In the genomic region with DNA sequence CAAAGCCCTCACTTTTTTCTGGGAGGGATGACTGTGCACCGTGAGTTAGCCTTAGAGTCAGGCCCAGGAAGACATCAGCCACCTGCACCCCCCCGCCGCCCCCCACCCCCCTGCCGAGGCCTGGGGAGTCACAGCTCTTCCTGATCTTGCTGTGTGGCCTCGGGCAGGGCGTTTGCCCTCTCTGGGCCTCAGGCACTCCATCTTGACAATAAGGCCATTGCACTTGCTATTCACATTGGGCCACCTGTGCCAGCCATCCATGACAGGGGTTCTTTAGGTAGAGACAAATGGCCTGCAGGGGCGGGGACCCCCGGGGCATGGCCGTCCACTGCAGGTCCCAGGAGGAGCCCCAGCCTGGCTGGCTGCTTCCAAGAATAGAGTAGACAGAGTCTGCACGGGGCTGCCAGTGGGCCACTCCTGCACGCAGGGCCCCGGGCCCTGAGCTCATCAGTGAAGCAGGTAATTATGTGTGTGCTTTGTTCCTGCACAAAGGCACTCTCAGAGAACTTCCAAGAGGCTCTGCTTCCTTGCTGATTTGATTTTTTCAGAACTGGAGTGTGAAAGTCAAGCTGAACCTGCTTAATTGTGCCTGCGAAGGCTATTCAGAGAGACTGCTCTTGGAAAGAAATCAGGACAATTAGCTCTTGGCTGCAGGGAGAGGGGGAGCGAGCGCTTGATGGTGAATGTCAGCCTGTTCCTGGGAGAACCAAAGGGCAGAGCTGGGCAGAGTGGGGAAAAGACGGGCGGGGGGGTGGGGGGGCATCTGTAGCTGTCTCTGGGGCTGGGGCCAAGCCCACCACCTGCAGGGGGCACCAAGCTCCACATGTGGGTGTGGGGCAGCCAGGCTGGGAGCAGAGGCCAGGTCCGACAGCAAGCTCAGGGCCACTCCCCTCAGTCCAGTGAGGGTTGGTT, we compare ENCODE assay signal across 9 cellular contexts. TPM values are rescaled to one million over a fixed set of nuclear protein-coding genes. Genes with fewer than 3 reads are reported as not detected.
DNase-seq lines count a peak whose midpoint lies in the region; ATAC-seq and TF ChIP-seq lines count a peak whose summit lies in the region.
"Had no signal": no experiment of that assay in that cellular context is flagged by ENCODE, and none has a peak within 500 bp of the region (broad histone marks: within the 10 kb centered on the region; RNA-seq: fewer than 3 reads in every experiment).

No MANE protein-coding gene starts in this region.

- H3K9me2 ChIP-seq in HCT116 (ENCODE audit: insufficient read depth): no peaks in the 10 kb centered on the region

- RAD21 ChIA-PET in HCT116 (lab: Charles Lee; ENCODE audit: low non-redundant PET in 1 of 2, low total read pairs in 2 of 2, uncharacterized antibody in 2 of 2, unreplicated experiment in 2 of 2): interaction anchor here in 1 of 2 experiments (0.6 kb wide), 1 partner anchor 384 kb away, joined by 6 read pairs; no protein-coding TSS in a partner anchor

- peak; percentile 24; the same call in 1 of the 2 replicates for TF ChIP-seq RAD21 in HCT116 (IDR thresholded peaks at IDR 0.05; ENCODE audit: low read depth)

- H3K27ac ChIP-seq in HCT116 (ENCODE audit: low read depth, low read length) (no peak overlapping the region), SJCRH30 (no peak overlapping the region), esophagus squamous epithelium (no peak overlapping the region)
- H3K27ac ChIP-seq: psoas muscle had no signal

- H3K4me3 ChIP-seq in HCT116 (replicated peaks in 1 of 2; ENCODE audit: low read depth in 1 of 2, low read length in 2 of 2) (no peak overlapping the region), SJCRH30 (no peak overlapping the region), esophagus squamous epithelium (no peak overlapping the region)
- H3K4me3 ChIP-seq: psoas muscle had no signal

- no peaks in the 10 kb centered on the region for H3K79me2 ChIP-seq in HCT116 (ENCODE audit: insufficient read depth, low read length)

- H3K4me1 ChIP-seq in HCT116 (ENCODE audit: control insufficient read depth in 1 of 2, insufficient read depth in 2 of 2, low read length in 2 of 2): peaks cover 0 to 10% of the 10 kb centered on the region in 2 experiments; a peak in 2 of 4 replicates
- H3K4me1 ChIP-seq in SJCRH30: no peaks in the 10 kb centered on the region
- peaks cover 0 to 16% (median 0%) of the 10 kb centered on the region in 3 donors for H3K4me1 ChIP-seq in esophagus squamous epithelium
- H3K4me1 ChIP-seq: psoas muscle had no signal

- ATAC-seq in HCT116: no peak
- ATAC-seq in GM18867 (IDR thresholded peaks at IDR 0.05; ENCODE audit: unreplicated experiment): no peak

- H4K20me1 ChIP-seq in HCT116 (ENCODE audit: insufficient read depth): no peaks in the 10 kb centered on the region

- 68 to 75% methylated on average over 7 to 11 of the region's 18 CpGs for WGBS in esophagus squamous epithelium, 2 donors

- H3K27me3 ChIP-seq in HCT116 (ENCODE audit: insufficient read depth, low read length) (no peaks in the 10 kb centered on the region), SJCRH30 (no peaks in the 10 kb centered on the region), esophagus squamous epithelium (no peaks in the 10 kb centered on the region)

- POLR2A ChIA-PET in HCT116 (lab: Charles Lee): no interaction called here

- no peaks in the 10 kb centered on the region for H3K9me3 ChIP-seq in HCT116 (ENCODE audit: control insufficient read depth in 1 of 2, insufficient read depth in 1 of 2, low read depth in 1 of 2, low read length in 2 of 2)
- no peaks in the 10 kb centered on the region for H3K9me3 ChIP-seq in SJCRH30 (replicated peaks)
- no peaks in the 10 kb centered on the region for H3K9me3 ChIP-seq in esophagus squamous epithelium
- H3K9me3 ChIP-seq: psoas muscle had no signal

- no TSS peak for BruUV-seq in HCT116 (replicated peaks; lab: Mats Ljungman, UMichigan)

- intact Hi-C loops in HCT116 (cut with micrococcal nuclease) (no loop called here), esophagus squamous epithelium (cut with DNase I) (no loop called here)

- no peak overlapping the region for H3K4me2 ChIP-seq in HCT116 (ENCODE audit: low read length)

- H3K9ac ChIP-seq in HCT116 (ENCODE audit: low read length): no peak overlapping the region

- no peaks in the 10 kb centered on the region for H3K36me3 ChIP-seq in HCT116 (ENCODE audit: control insufficient read depth in 1 of 2, insufficient read depth in 2 of 2, low read length in 2 of 2)
- 0 out of 2 replicates have a peak, but pooled peaks cover 5% of the 10 kb centered on the region for H3K36me3 ChIP-seq in SJCRH30
- H3K36me3 ChIP-seq in esophagus squamous epithelium: no peaks in the 10 kb centered on the region

- TF ChIP-seq CTCF in HCT116 (IDR thresholded peaks at IDR 0.05 in 2 of 3, conservative IDR thresholded peaks at IDR 0.05 in 1 of 3; ENCODE audit: borderline replicate concordance in 1 of 3, insufficient read depth in 1 of 3, low read depth in 2 of 3, low read length in 2 of 3) (no peak), esophagus squamous epithelium (IDR thresholded peaks at IDR 0.05) (no peak)

- TF ChIP-seq POLR2A in HCT116 (IDR thresholded peaks at IDR 0.05; ENCODE audit: borderline replicate concordance, extremely low read depth, insufficient read depth, insufficient read length): no peak
- no peak for TF ChIP-seq POLR2A in esophagus squamous epithelium (IDR thresholded peaks at IDR 0.05)

- peak; percentile 64 for DNase-seq in Ammon's horn (ENCODE audit: low spot score)
- DNase-seq in HCT116 (ENCODE audit: low read depth, low spot score): no peak
- DNase-seq in SJCRH30: peak; percentile 53 to 54
- peak; percentile 62 for DNase-seq in iPS-NIHi7 (ENCODE audit: extremely low spot score)
- DNase-seq in esophagus squamous epithelium (lab: John Stamatoyannopoulos, UW): no peak
- DNase-seq in NCI-H2171 treated with DMSO at 0.1 percent for 48 hours (lab: John Stamatoyannopoulos, UW): no peak
- no peak for DNase-seq in stimulated activated CD4-positive, alpha-beta T cell treated with anti-CD3 and anti-CD28 coated beads, Interleukin-4, amount 100 ng/mL, for 1 hour
- DNase-seq: psoas muscle had no signal

- CTCF ChIA-PET in HCT116 (lab: Charles Lee): interaction anchor here (0.7 kb wide), 1 partner anchor 246 kb away, joined by 3 read pairs; no protein-coding TSS in a partner anchor

- H2AFZ ChIP-seq in HCT116 (ENCODE audit: low read depth, low read length, poor library complexity, severe bottlenecking): no peak overlapping the region

TF ChIP-seq in HCT116, 20 proteins besides CTCF, POLR2A, EP300 and RAD21:
- TF ChIP-seq, protein P1, sequence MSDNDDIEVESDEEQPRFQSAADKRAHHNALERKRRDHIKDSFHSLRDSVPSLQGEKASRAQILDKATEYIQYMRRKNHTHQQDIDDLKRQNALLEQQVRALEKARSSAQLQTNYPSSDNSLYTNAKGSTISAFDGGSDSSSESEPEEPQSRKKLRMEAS (IDR thresholded peaks at IDR 0.05): no peak
- TF ChIP-seq, protein P2, sequence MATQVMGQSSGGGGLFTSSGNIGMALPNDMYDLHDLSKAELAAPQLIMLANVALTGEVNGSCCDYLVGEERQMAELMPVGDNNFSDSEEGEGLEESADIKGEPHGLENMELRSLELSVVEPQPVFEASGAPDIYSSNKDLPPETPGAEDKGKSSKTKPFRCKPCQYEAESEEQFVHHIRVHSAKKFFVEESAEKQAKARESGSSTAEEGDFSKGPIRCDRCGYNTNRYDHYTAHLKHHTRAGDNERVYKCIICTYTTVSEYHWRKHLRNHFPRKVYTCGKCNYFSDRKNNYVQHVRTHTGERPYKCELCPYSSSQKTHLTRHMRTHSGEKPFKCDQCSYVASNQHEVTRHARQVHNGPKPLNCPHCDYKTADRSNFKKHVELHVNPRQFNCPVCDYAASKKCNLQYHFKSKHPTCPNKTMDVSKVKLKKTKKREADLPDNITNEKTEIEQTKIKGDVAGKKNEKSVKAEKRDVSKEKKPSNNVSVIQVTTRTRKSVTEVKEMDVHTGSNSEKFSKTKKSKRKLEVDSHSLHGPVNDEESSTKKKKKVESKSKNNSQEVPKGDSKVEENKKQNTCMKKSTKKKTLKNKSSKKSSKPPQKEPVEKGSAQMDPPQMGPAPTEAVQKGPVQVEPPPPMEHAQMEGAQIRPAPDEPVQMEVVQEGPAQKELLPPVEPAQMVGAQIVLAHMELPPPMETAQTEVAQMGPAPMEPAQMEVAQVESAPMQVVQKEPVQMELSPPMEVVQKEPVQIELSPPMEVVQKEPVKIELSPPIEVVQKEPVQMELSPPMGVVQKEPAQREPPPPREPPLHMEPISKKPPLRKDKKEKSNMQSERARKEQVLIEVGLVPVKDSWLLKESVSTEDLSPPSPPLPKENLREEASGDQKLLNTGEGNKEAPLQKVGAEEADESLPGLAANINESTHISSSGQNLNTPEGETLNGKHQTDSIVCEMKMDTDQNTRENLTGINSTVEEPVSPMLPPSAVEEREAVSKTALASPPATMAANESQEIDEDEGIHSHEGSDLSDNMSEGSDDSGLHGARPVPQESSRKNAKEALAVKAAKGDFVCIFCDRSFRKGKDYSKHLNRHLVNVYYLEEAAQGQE (IDR thresholded peaks at IDR 0.05; ENCODE audit: low read depth): no peak
- TF ChIP-seq JUND (IDR thresholded peaks at IDR 0.05) (no peak), SRF (IDR thresholded peaks at IDR 0.05; ENCODE audit: low read depth) (no peak)
TF ChIP-seq in HCT116: peak in this region for 0.

RNA-seq across cellular contexts. Expression of a gene that starts 40.3 kb away (rescaled TPM):
- total RNA-seq in HCT116 (2021; ENCODE audit: unreplicated experiment) (330 TPM), esophagus squamous epithelium (10 to 100 TPM; 16.2 to 65.1 (median 41.7) TPM)
- polyA plus RNA-seq in HCT116 (2012): 205 and 236 TPM in 2 replicates
- 417 and 456 TPM in 2 replicates for total RNA-seq in SJCRH30 (2014; rRNA removed; shearing (Covaris generic))

Comparison
In these comparisons a context has a peak if more than half of its experiments do, and no peak if none do; other contexts are left out.
1. DNase-seq: peak in Ammon's horn (single experiment), SJCRH30 (2 of 2) and iPS-NIHi7 (single experiment); none in HCT116 (single experiment), esophagus squamous epithelium (single experiment), NCI-H2171 treated with DMSO at 0.1 percent for 48 hours (single experiment) and stimulated activated CD4-positive, alpha-beta T cell treated with anti-CD3 and anti-CD28 coated beads, Interleukin-4, amount 100 ng/mL, for 1 hour (single experiment).